7 cellular contexts compared by ENCODE assay signal in genomic region chr9:36862206-36863145, GRCh38.
DNase-seq lines count a peak whose midpoint lies in the region; ATAC-seq and TF ChIP-seq lines count a peak whose summit lies in the region.

No MANE protein-coding gene starts in this region.

- no peak for TF ChIP-seq POLR2A in NB4 (IDR thresholded peaks at IDR 0.05; ENCODE audit: extremely low read depth, insufficient read length)

- peak; percentile 15 for TF ChIP-seq CTCF in GM12864 (IDR thresholded peaks at IDR 0.05; ENCODE audit: low read depth, low read length, missing control alignments)
- peak; percentile 58 for TF ChIP-seq CTCF in NB4 (IDR thresholded peaks at IDR 0.05; ENCODE audit: low read depth, low read length)
- peak; percentile 14 for TF ChIP-seq CTCF in lung (IDR thresholded peaks at IDR 0.05; ENCODE audit: control extremely low read depth, extremely low read depth)

- no peak overlapping the region for H3K27ac ChIP-seq in lung (ENCODE audit: low read depth in 1 of 2, low read length in 1 of 2)

- no peaks in the 10 kb centered on the region for H3K4me1 ChIP-seq in lung (ENCODE audit: control insufficient read depth in 2 of 2, insufficient read depth in 2 of 2, low read length in 2 of 2)

- peaks cover 0 to 2% of the 10 kb centered on the region in 2 donors for H3K9me3 ChIP-seq in lung (ENCODE audit: control insufficient read depth in 2 of 2, insufficient read depth in 1 of 2, low read length in 1 of 2)

- 49 to 61% methylated on average over 21 of the region's 21 CpGs for WGBS in lung, 2 donors

- peaks cover 7% of the 10 kb centered on the region for H3K27me3 ChIP-seq in lung (ENCODE audit: control insufficient read depth, insufficient read depth)

- ATAC-seq in lung (ENCODE audit: insufficient read depth, low FRiP score) (peak; percentile 56), GM19023 (IDR thresholded peaks at IDR 0.05; ENCODE audit: unreplicated experiment) (no peak)

- no peak for DNase-seq in GM12864 (ENCODE audit: low read depth)
- peak; percentile 40 for DNase-seq in NB4 (ENCODE audit: low read depth)
- peak; percentile 45 for DNase-seq in cerebellum (ENCODE audit: low spot score)
- no peak for DNase-seq in lung (ENCODE audit: low spot score)
- DNase-seq in T-helper 2 cell: no peak
- no peak for DNase-seq in stimulated activated CD4-positive, alpha-beta T cell treated with anti-CD3 and anti-CD28 coated beads, Interleukin-12 subunit alpha, Interleukin-12 subunit beta, amount 100 ng/mL, for 4 hours

- no peak overlapping the region for H3K4me3 ChIP-seq in GM12864 (ENCODE audit: low read depth, low read length)
- H3K4me3 ChIP-seq in NB4 (ENCODE audit: low read depth, low read length): no peak overlapping the region
- no peak overlapping the region for H3K4me3 ChIP-seq in lung

- no peaks in the 10 kb centered on the region for H3K36me3 ChIP-seq in lung (ENCODE audit: control insufficient read depth in 2 of 2, insufficient read depth in 2 of 2, low read length in 2 of 2)

Comparison
In these comparisons a context has a peak if more than half of its experiments do, and no peak if none do; other contexts are left out.
1. DNase-seq: peak in NB4 (single experiment) and cerebellum (single experiment); none in GM12864 (single experiment), lung (single experiment), T-helper 2 cell (0 of 5) and stimulated activated CD4-positive, alpha-beta T cell treated with anti-CD3 and anti-CD28 coated beads, Interleukin-12 subunit alpha, Interleukin-12 subunit beta, amount 100 ng/mL, for 4 hours (single experiment).
2. Peak in every context shown above with its lines, with median percentiles within 50 percentile points of each other: CTCF ChIP-seq.